ENCODE assay signal across 8 cellular contexts in the genomic region with DNA sequence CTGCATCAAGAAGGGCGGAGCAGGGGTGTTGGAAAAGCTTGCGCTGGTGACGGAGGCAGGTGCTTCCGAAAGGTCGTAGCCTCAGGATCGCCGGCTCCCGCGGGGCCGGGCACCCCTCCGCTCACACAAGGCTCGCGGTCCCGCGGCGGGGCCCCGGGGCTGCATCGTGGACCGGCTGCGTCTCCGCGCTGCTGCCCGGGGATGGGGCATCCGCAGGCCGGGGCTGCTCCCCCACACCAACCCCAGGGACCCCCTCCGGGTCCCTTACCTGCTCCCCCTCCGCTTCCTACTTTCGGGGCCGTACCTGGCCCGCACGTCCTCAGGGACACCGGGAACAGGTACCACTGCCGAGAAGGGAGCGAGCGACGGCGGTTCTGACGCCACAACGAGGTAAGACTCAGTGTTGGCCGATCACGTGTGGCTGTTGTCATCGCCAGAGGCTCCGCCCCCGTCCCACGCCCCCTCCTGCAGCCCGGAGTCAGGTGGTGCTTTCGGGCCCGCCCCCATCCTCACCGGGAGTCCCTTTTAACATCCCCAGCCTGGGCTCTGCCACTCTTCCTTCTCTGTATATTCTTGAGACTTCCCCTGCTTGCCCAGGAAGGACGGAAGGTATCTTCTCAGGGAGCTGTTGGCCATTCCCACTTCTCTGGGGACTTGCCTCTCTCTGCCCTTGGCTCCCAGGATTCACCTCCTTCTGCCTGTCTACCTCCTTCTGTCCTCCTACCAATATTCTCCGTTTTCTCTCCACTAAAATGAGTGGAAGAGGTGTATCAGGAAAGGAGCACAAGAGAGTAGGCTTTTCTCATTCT. TPM values are rescaled to one million over a fixed set of nuclear protein-coding genes. Genes with fewer than 3 reads are reported as not detected.
A peak's percentile ranks its signal among the peaks of the same experiment; 100 is the strongest.
DNase-seq lines count a peak whose midpoint lies in the region; ATAC-seq and TF ChIP-seq lines count a peak whose summit lies in the region.

A gene (minus strand): TSS at position 399 of the 809 bp plus-strand sequence. CDS start 1,014 bp downstream, outside the sequence.

- no peaks in the 10 kb centered on the region for H3K36me3 ChIP-seq in lower lobe of right lung

- H3K4me1 ChIP-seq in lower lobe of right lung = no peaks in the 10 kb centered on the region

- in situ Hi-C loops in GM13977 (cut with MboI; ENCODE audit: low pct_unique_long_range_greater_than_20kb, low sequenced_read_pairs, unreplicated experiment) = no loop called here

- peaks cover 0 to 58% (median 15%) of the 10 kb centered on the region in 45 donors for H3K27me3 ChIP-seq in dorsolateral prefrontal cortex
- no peaks in the 10 kb centered on the region for H3K27me3 ChIP-seq in lower lobe of right lung (ENCODE audit: low read depth)

- intact Hi-C loops in dorsolateral prefrontal cortex (cut with DNase I) (no loop called here), lower lobe of right lung (cut with DNase I) (no loop called here)

- DNase-seq in GM13977 (ENCODE audit: low spot score) = peak; percentile 75
- DNase-seq in NCI-H2081 treated with DMSO at 0.1 percent for 48 hours (lab: John Stamatoyannopoulos, UW) = peak; percentile 42
- peak; percentile 63 to 73 for DNase-seq in activated CD4-positive, alpha-beta T cell treated with anti-CD3 and anti-CD28 coated beads, Interleukin-2, amount 50 U/mL, for 24 hours (ENCODE audit: low read depth in 1 of 2, low spot score in 1 of 2)
- DNase-seq in dorsolateral prefrontal cortex = peak; percentile 77 to 92 (median 88)
- DNase-seq in lower lobe of right lung = peak; percentile 84
- DNase-seq in stimulated activated CD4-positive, alpha-beta T cell treated with anti-CD3 and anti-CD28 coated beads, TNF-alpha, amount 100 ng/mL, for 24 hours (ENCODE audit: low read depth in 3 of 3) = peak; percentile 68 to 82 (median 70)
- no peak for DNase-seq in UCSD-AML1 (lab: John Stamatoyannopoulos, UW; ENCODE audit: unreplicated experiment)

- peak within 1 kb of the TSS; percentile 29 to 81 (median 68) for H3K4me3 ChIP-seq in dorsolateral prefrontal cortex
- H3K4me3 ChIP-seq in lower lobe of right lung = peak within 1 kb of the TSS; percentile 55

- H3K9me3 ChIP-seq in lower lobe of right lung = no peaks in the 10 kb centered on the region

- TF ChIP-seq CTCF in GM13977 (IDR thresholded peaks at IDR 0.05; ENCODE audit: extremely low read depth, insufficient read depth, missing control alignments) = no peak
- no peak for TF ChIP-seq CTCF in dorsolateral prefrontal cortex (IDR thresholded peaks at IDR 0.05 in 54 of 56, conservative IDR thresholded peaks at IDR 0.05 in 2 of 56; ENCODE audit: low read depth in 1 of 56, partially characterized antibody in 56 of 56)
- TF ChIP-seq CTCF in lower lobe of right lung (IDR thresholded peaks at IDR 0.05) = no peak

- ATAC-seq in HG02763 (IDR thresholded peaks at IDR 0.05; ENCODE audit: unreplicated experiment) (peak; percentile 94), lower lobe of right lung (peak; percentile 98 to 99)

- H3K27ac ChIP-seq in dorsolateral prefrontal cortex (peak within 1 kb of the TSS in 56 of 59 donors; percentile 6 to 90 (median 78)), lower lobe of right lung (peak within 1 kb of the TSS; percentile 68)

RNA-seq across cellular contexts. Expression of the gene that starts here (rescaled TPM):
- total RNA-seq in dorsolateral prefrontal cortex (100 to 1,000 TPM in 104 of 120 experiments, 10 to 100 TPM in 16; 30.0 to 220 (median 142) TPM), lower lobe of right lung (14.3 TPM)
